Comparison of ENCODE assay signal across 23 cellular contexts in the genomic region with DNA sequence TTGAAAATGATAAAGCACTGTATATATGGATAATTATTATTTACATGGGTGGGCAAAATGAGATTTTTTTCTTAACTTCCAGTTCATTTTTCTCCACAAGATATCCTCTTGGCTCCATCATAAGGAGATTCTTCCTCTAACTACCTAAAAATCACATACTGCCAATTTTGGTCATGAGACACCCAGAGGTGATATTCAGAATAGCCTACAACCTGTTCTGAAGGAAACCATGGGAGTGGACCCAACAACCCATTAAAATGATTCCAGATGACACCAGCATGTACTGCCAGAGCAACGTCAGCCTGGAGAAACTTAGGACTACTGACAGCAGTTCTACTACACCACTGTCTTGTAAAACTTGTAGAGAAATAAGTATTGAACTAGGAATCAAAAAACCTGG.
DNase-seq lines count a peak whose midpoint lies in the region; ATAC-seq and TF ChIP-seq lines count a peak whose summit lies in the region.
"Had no signal": no experiment of that assay in that cellular context is flagged by ENCODE, and none has a peak within 500 bp of the region (broad histone marks: within the 10 kb centered on the region; RNA-seq: fewer than 3 reads in every experiment).

No MANE protein-coding gene starts in this region.

- H3K9me3 ChIP-seq in HCT116 (ENCODE audit: control insufficient read depth in 1 of 2, insufficient read depth in 1 of 2, low read depth in 1 of 2, low read length in 2 of 2) (no peaks in the 10 kb centered on the region), ascending aorta (no peaks in the 10 kb centered on the region)
- H3K9me3 ChIP-seq: MG63, SJCRH30 had no signal

- POLR2A ChIA-PET in HCT116 (lab: Charles Lee): no interaction called here

- no peaks in the 10 kb centered on the region for H4K20me1 ChIP-seq in HCT116 (ENCODE audit: insufficient read depth)

- TF ChIP-seq CTCF in HCT116 (IDR thresholded peaks at IDR 0.05 in 2 of 3, conservative IDR thresholded peaks at IDR 0.05 in 1 of 3; ENCODE audit: borderline replicate concordance in 1 of 3, insufficient read depth in 1 of 3, low read depth in 2 of 3, low read length in 2 of 3) (0 out of 6 replicates have a peak, but pooled peaks of 1 of the 3 experiments have one; percentile 20), VCaP (conservative IDR thresholded peaks at IDR 0.05) (peak; percentile 45), retinal pigment epithelial cell (conservative IDR thresholded peaks at IDR 0.05; ENCODE audit: low read depth, low read length) (peak; percentile 3), ascending aorta (IDR thresholded peaks at IDR 0.05) (no peak)

- BruUV-seq in HCT116 (replicated peaks; lab: Mats Ljungman, UMichigan): no TSS peak

- DNase-seq in DMS53 (lab: John Stamatoyannopoulos, UW): peak; percentile 13
- DNase-seq in DMS53 treated with DMSO at 0.1 percent for 48 hours (lab: John Stamatoyannopoulos, UW; ENCODE audit: unreplicated experiment): no peak
- DNase-seq in HCT116 (ENCODE audit: low read depth, low spot score): no peak
- DNase-seq in retinal pigment epithelial cell (ENCODE audit: low read depth): no peak
- no peak for DNase-seq in NCI-H526 (lab: John Stamatoyannopoulos, UW)
- no peak for DNase-seq in ascending aorta (ENCODE audit: low spot score in 2 of 2)
- DNase-seq in effector CD4-positive, alpha-beta T cell: no peak
- DNase-seq: CD4-positive, CD25-positive, alpha-beta regulatory T cell; DMS153; EL; GF-D8; Kasumi-1; MG63; NCI-H1694 treated with DMSO at 0.1 percent for 48 hours; NCI-H2081; NCI-H2227 treated with DMSO at 0.1 percent for 48 hours; PC-9; SJCRH30 had no signal

- peak; percentile 60 for ATAC-seq in HCT116
- ATAC-seq: K562, Right ventricle myocardium inferior, SK-N-SH treated with all-trans-retinoic acid at 6 μM for 48 hours had no signal

- no peaks in the 10 kb centered on the region for H3K36me3 ChIP-seq in HCT116 (ENCODE audit: control insufficient read depth in 1 of 2, insufficient read depth in 2 of 2, low read length in 2 of 2)
- H3K36me3 ChIP-seq in ascending aorta: no peaks in the 10 kb centered on the region
- H3K36me3 ChIP-seq: MG63, SJCRH30 had no signal

- RAD21 ChIA-PET in HCT116 (lab: Charles Lee; ENCODE audit: low non-redundant PET in 1 of 2, low total read pairs in 2 of 2, uncharacterized antibody in 2 of 2, unreplicated experiment in 2 of 2): no interaction called here

- H2AFZ ChIP-seq in HCT116 (ENCODE audit: low read depth, low read length, poor library complexity, severe bottlenecking): no peak overlapping the region
- H2AFZ ChIP-seq: PC-9 had no signal

- no peak overlapping the region for H3K27ac ChIP-seq in HCT116 (ENCODE audit: low read depth, low read length)
- H3K27ac ChIP-seq in VCaP: no peak overlapping the region
- no peak overlapping the region for H3K27ac ChIP-seq in ascending aorta
- H3K27ac ChIP-seq: 22Rv1, PC-9, SJCRH30 had no signal

- no peak overlapping the region for H3K4me2 ChIP-seq in HCT116 (ENCODE audit: low read length)
- H3K4me2 ChIP-seq: PC-9 had no signal

- intact Hi-C loops in HCT116 (cut with micrococcal nuclease) (loop anchor here (10.0 kb wide), 2 partner anchors 374 to 664 kb away; no protein-coding TSS in a partner anchor), ascending aorta (cut with DNase I) (no loop called here)

- CTCF ChIA-PET in HCT116 (lab: Charles Lee): no interaction called here

- no peak for TF ChIP-seq POLR2A in HCT116 (IDR thresholded peaks at IDR 0.05; ENCODE audit: borderline replicate concordance, extremely low read depth, insufficient read depth, insufficient read length)

- H3K4me3 ChIP-seq in HCT116 (replicated peaks in 1 of 2; ENCODE audit: low read depth in 1 of 2, low read length in 2 of 2) (no peak overlapping the region), retinal pigment epithelial cell (ENCODE audit: low read length) (no peak overlapping the region), ascending aorta (no peak overlapping the region)
- H3K4me3 ChIP-seq: K562, MG63, PC-9, SJCRH30 had no signal

- H3K27me3 ChIP-seq in HCT116 (ENCODE audit: insufficient read depth, low read length) (no peaks in the 10 kb centered on the region), ascending aorta (no peaks in the 10 kb centered on the region)
- H3K27me3 ChIP-seq: SJCRH30 had no signal

- no peak for TF ChIP-seq RAD21 in HCT116 (IDR thresholded peaks at IDR 0.05; ENCODE audit: low read depth)

- H3K4me1 ChIP-seq in HCT116 (ENCODE audit: control insufficient read depth in 1 of 2, insufficient read depth in 2 of 2, low read length in 2 of 2) (no peaks in the 10 kb centered on the region), ascending aorta (no peaks in the 10 kb centered on the region)

- no peak overlapping the region for H3K9ac ChIP-seq in HCT116 (ENCODE audit: low read length)

- H3K9me2 ChIP-seq in HCT116 (ENCODE audit: insufficient read depth): no peaks in the 10 kb centered on the region

- no peaks in the 10 kb centered on the region for H3K79me2 ChIP-seq in HCT116 (ENCODE audit: insufficient read depth, low read length)

TF ChIP-seq in HCT116, 20 proteins besides CTCF, POLR2A, EP300 and RAD21:
- TF ChIP-seq SRF (IDR thresholded peaks at IDR 0.05; ENCODE audit: low read depth) (no peak), ELF1 (IDR thresholded peaks at IDR 0.05; ENCODE audit: borderline replicate concordance, low read depth) (no peak), EGR1 (IDR thresholded peaks at IDR 0.05; ENCODE audit: low read depth) (no peak), EZH2 (IDR thresholded peaks at IDR 0.05) (no peak), JUND (IDR thresholded peaks at IDR 0.05) (no peak), TCF7L2 (IDR thresholded peaks at IDR 0.05; ENCODE audit: borderline replicate concordance, extremely low read depth, insufficient read depth, insufficient read length) (no peak)
- TF ChIP-seq, protein P1, sequence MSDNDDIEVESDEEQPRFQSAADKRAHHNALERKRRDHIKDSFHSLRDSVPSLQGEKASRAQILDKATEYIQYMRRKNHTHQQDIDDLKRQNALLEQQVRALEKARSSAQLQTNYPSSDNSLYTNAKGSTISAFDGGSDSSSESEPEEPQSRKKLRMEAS (IDR thresholded peaks at IDR 0.05): no peak
- TF ChIP-seq, protein P2, sequence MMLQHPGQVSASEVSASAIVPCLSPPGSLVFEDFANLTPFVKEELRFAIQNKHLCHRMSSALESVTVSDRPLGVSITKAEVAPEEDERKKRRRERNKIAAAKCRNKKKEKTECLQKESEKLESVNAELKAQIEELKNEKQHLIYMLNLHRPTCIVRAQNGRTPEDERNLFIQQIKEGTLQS (IDR thresholded peaks at IDR 0.05): no peak

Comparison
In these comparisons a context has a peak if more than half of its experiments do, and no peak if none do; other contexts are left out.
1. CTCF ChIP-seq: peak in VCaP (single experiment) and retinal pigment epithelial cell (single experiment); none in ascending aorta (0 of 3).